Comparison of ENCODE assay signal across 19 cellular contexts in the genomic region with DNA sequence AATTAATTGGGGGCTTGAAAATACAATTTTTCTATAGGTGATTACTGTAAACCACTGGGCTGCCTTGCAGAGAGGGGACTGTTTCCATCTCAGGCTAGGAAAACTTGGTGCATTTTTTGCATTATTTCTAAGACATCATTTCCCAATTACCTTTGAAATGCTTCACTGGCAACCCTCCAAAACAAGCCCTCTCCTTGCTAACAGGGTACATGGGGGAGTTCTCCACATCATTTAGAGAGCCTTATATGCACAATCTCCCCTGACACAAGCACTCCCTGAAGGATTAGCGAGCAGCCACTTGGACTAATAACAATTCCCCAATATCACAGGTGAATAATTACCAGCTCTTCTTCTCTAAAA.
A peak's percentile ranks its signal among the peaks of the same experiment; 100 is the strongest.
DNase-seq lines count a peak whose midpoint lies in the region; ATAC-seq, FAIRE-seq and TF ChIP-seq lines count a peak whose summit lies in the region.
"Had no signal": no experiment of that assay in that cellular context is flagged by ENCODE, and none has a peak within 500 bp of the region (broad histone marks: within the 10 kb centered on the region; RNA-seq: fewer than 3 reads in every experiment).

No MANE protein-coding gene starts in this region.

- H3K4me1 ChIP-seq in HAP-1, result no peaks in the 10 kb centered on the region
- no peaks in the 10 kb centered on the region for H3K4me1 ChIP-seq in kidney (ENCODE audit: control insufficient read depth in 1 of 2, insufficient read depth in 1 of 2, low read depth in 1 of 2, low read length in 2 of 2)
- H3K4me1 ChIP-seq: Peyer's patch had no signal

- peak overlapping the region; percentile 98 for H3K27ac Mint-ChIP-seq in nephron progenitor cell
- H3K27ac Mint-ChIP-seq: HFFc6 had no signal

- no peak overlapping the region for H3K27ac ChIP-seq in kidney (ENCODE audit: low read depth in 2 of 2, low read length in 2 of 2)
- H3K27ac ChIP-seq: Peyer's patch, SK-N-MC had no signal

- no peak for FAIRE-seq in kidney (lab: Jason Lieb, UNC)
- FAIRE-seq: A204.1, GM12892, H1 had no signal

- no peaks in the 10 kb centered on the region for H3K36me3 Mint-ChIP-seq in nephron progenitor cell (ENCODE audit: low read depth)

- H3K27me3 ChIP-seq in HAP-1 (ENCODE audit: low read depth), result no peaks in the 10 kb centered on the region
- H3K27me3 ChIP-seq: Peyer's patch had no signal

- no peaks in the 10 kb centered on the region for H3K9me3 ChIP-seq in HAP-1
- no peaks in the 10 kb centered on the region for H3K9me3 ChIP-seq in kidney (ENCODE audit: control insufficient read depth in 1 of 2, low read length in 2 of 2)
- H3K9me3 ChIP-seq: Peyer's patch had no signal

- peaks cover 88% of the 10 kb centered on the region for H3K4me1 Mint-ChIP-seq in nephron progenitor cell

- H3K9ac ChIP-seq in kidney (ENCODE audit: low read length in 2 of 2), result no peak overlapping the region

- ATAC-seq in HG02981 (IDR thresholded peaks at IDR 0.05; ENCODE audit: unreplicated experiment), result no peak

- in situ Hi-C loops in HAP-1 (cut with MboI; ENCODE audit: low sequenced_read_pairs), result no loop called here

- H3K36me3 ChIP-seq in HAP-1 (replicated peaks) (no peaks in the 10 kb centered on the region), kidney (ENCODE audit: control insufficient read depth in 1 of 2, insufficient read depth in 2 of 2, low read length in 2 of 2) (no peaks in the 10 kb centered on the region)
- H3K36me3 ChIP-seq: Peyer's patch had no signal

- DNase-seq in NCI-H748 (lab: John Stamatoyannopoulos, UW; ENCODE audit: unreplicated experiment), result peak; percentile 59
- no peak for DNase-seq in NCI-H748 treated with DMSO at 0.1 percent for 48 hours (lab: John Stamatoyannopoulos, UW)
- DNase-seq in NCI-H1092 (lab: John Stamatoyannopoulos, UW), result peak; percentile 48
- DNase-seq in NCI-H226, result peak; percentile 22
- no peak for DNase-seq in nephron progenitor cell
- DNase-seq in HAP-1 (ENCODE audit: low spot score in 2 of 2), result no peak
- no peak for DNase-seq in kidney
- DNase-seq: C1 segment of cervical spinal cord, HFFc6, NCI-H1048, NCI-H187 treated with DMSO at 0.1 percent for 48 hours, NCI-H446, Peyer's patch, Right ventricle myocardium superior had no signal

- peak overlapping the region; percentile 63 for H3K4me3 Mint-ChIP-seq in nephron progenitor cell
- H3K4me3 Mint-ChIP-seq: HFFc6 had no signal

- H3K27me3 Mint-ChIP-seq in nephron progenitor cell (ENCODE audit: low read depth, poor library complexity), result peaks cover 5% of the 10 kb centered on the region

- no peak for TF ChIP-seq CTCF in nephron progenitor cell (IDR thresholded peaks at IDR 0.05)
- TF ChIP-seq CTCF in kidney (IDR thresholded peaks at IDR 0.05; ENCODE audit: borderline replicate concordance, extremely low read depth, insufficient read depth), result no peak

- H3K4me3 ChIP-seq in HAP-1, result no peak overlapping the region
- no peak overlapping the region for H3K4me3 ChIP-seq in kidney (ENCODE audit: low read length in 2 of 2)
- H3K4me3 ChIP-seq: Peyer's patch, SK-N-MC had no signal

- no peaks in the 10 kb centered on the region for H3K9me3 Mint-ChIP-seq in nephron progenitor cell

- intact Hi-C loops in kidney (cut with DNase I), result no loop called here

Comparison
In these comparisons a context has a peak if more than half of its experiments do, and no peak if none do; other contexts are left out.
1. DNase-seq: peak in NCI-H748 (single experiment), NCI-H1092 (single experiment) and NCI-H226 (single experiment); none in NCI-H748 treated with DMSO at 0.1 percent for 48 hours (single experiment), nephron progenitor cell (single experiment), HAP-1 (0 of 2) and kidney (single experiment).